In genomic region chrX:140088438-140088837, GRCh38 we compare ENCODE assay signal across 9 cellular contexts.
"Had no signal": no experiment of that assay in that cellular context is flagged by ENCODE, and none has a peak within 500 bp of the region (broad histone marks: within the 10 kb centered on the region; RNA-seq: fewer than 3 reads in every experiment).

No MANE protein-coding gene starts in this region.

- H3K36me3 Mint-ChIP-seq: IgD-negative memory B cell had no signal

- H3K27ac ChIP-seq: HL-60 had no signal

- H3K4me3 ChIP-seq: GM23338 had no signal

- H3K4me3 Mint-ChIP-seq: GM23338, H9, IgD-negative memory B cell had no signal

- H3K27ac Mint-ChIP-seq: GM23338, IgD-negative memory B cell had no signal

- H2AFZ ChIP-seq: GM23338 had no signal

- FAIRE-seq: H1, H54, HepG2 had no signal

- ATAC-seq: GM23338, HepG2 had no signal

- H3K9me3 Mint-ChIP-seq: GM23338, H9 had no signal

- DNase-seq: H9, HCEC 1CT, Kasumi-1 had no signal
